ENCODE assay signal across 11 cellular contexts in genomic region chr16:54933281-54934150, GRCh38. TPM values are rescaled to one million over a fixed set of nuclear protein-coding genes. Genes with fewer than 3 reads are reported as not detected.
DNase-seq lines count a peak whose midpoint lies in the region; ATAC-seq, FAIRE-seq and TF ChIP-seq lines count a peak whose summit lies in the region.
"Had no signal": no experiment of that assay in that cellular context is flagged by ENCODE, and none has a peak within 500 bp of the region (broad histone marks: within the 10 kb centered on the region; RNA-seq: fewer than 3 reads in every experiment).

No MANE protein-coding gene starts in this region.

- CTCF ChIA-PET in endothelial cell of umbilical vein (lab: Charles Lee): no interaction called here

- DNase-seq in AG10803 (ENCODE audit: low read depth) (no peak), GM10266 (ENCODE audit: extremely low spot score) (peak; percentile 16), endothelial cell of umbilical vein (ENCODE audit: low read depth, low spot score) (no peak), midbrain (lab: John Stamatoyannopoulos, UW) (peak; percentile 8), NCI-H2029 treated with DMSO at 0.1 percent for 48 hours (lab: John Stamatoyannopoulos, UW) (no peak), NOMO-1 (lab: John Stamatoyannopoulos, UW; ENCODE audit: unreplicated experiment in 2 of 2) (no peak)
- DNase-seq: NCI-H2029; stimulated activated CD4-positive, alpha-beta T cell treated with anti-CD3 and anti-CD28 coated beads, Interleukin-1b, Interleukin-23, amount 100 ng/mL, for 48 hours had no signal

- H3K79me2 ChIP-seq in endothelial cell of umbilical vein (ENCODE audit: control insufficient read depth, insufficient read depth, low read length): no peaks in the 10 kb centered on the region

- no peak overlapping the region for H3K27ac ChIP-seq in endothelial cell of umbilical vein (ENCODE audit: insufficient read depth, low read depth, low read length)

- intact Hi-C loops in endothelial cell of umbilical vein (cut with micrococcal nuclease): loop anchor here (5.0 to 10.0 kb wide), 2 partner anchors 771 to 1041 kb away; no protein-coding TSS in a partner anchor

- H3K4me2 ChIP-seq in endothelial cell of umbilical vein (ENCODE audit: insufficient read depth, low read length): no peak overlapping the region

- H2AFZ ChIP-seq in endothelial cell of umbilical vein (ENCODE audit: low read depth, low read length): no peak overlapping the region

- BruUV-seq in endothelial cell of umbilical vein (replicated peaks; lab: Mats Ljungman, UMichigan): no TSS peak

- TF ChIP-seq POLR2A in endothelial cell of umbilical vein (IDR thresholded peaks at IDR 0.05; ENCODE audit: low read depth, low read length): no peak

- H3K27me3 ChIP-seq in endothelial cell of umbilical vein (ENCODE audit: control insufficient read depth in 2 of 2, insufficient read depth in 2 of 2, low read length in 2 of 2): peaks cover 64 to 74% of the 10 kb centered on the region in 2 experiments

- H3K4me3 ChIP-seq in AG10803 (ENCODE audit: low read length) (peak overlapping the region; percentile 87), endothelial cell of umbilical vein (replicated peaks in 1 of 3; ENCODE audit: insufficient read depth in 1 of 3, low read depth in 1 of 3, low read length in 3 of 3) (no peak overlapping the region)

- no peaks in the 10 kb centered on the region for H3K9me3 ChIP-seq in endothelial cell of umbilical vein (replicated peaks; ENCODE audit: control insufficient read depth, insufficient read depth, low read length)

- TF ChIP-seq CTCF in AG10803 (conservative IDR thresholded peaks at IDR 0.05; ENCODE audit: low read length): no peak
- TF ChIP-seq CTCF in GM10266 (IDR thresholded peaks at IDR 0.05; ENCODE audit: control insufficient read depth, insufficient read depth, low read depth, missing control alignments): no peak
- TF ChIP-seq CTCF in endothelial cell of umbilical vein (IDR thresholded peaks at IDR 0.05; ENCODE audit: extremely low read depth in 1 of 2, insufficient read depth in 1 of 2, low read depth in 1 of 2, low read length in 2 of 2): no peak

- peaks cover 12% of the 10 kb centered on the region for H3K4me1 ChIP-seq in endothelial cell of umbilical vein (ENCODE audit: control insufficient read depth, extremely low read depth, insufficient read depth, low read length)

- dilution Hi-C loops in endothelial cell of umbilical vein (cut with MboI; ENCODE audit: extremely low pct_ligation_motif_present, low sequenced_read_pairs): no loop called here

- no peak for FAIRE-seq in endothelial cell of umbilical vein (lab: Jason Lieb, UNC)

- no peaks in the 10 kb centered on the region for H3K36me3 ChIP-seq in endothelial cell of umbilical vein (ENCODE audit: control insufficient read depth in 2 of 2, extremely low read depth in 1 of 2, insufficient read depth in 2 of 2, low read length in 2 of 2)

- no peak for ATAC-seq in activated CD4-positive, CD25-positive, alpha-beta regulatory T cell treated with anti-CD3 and anti-CD28 coated beads, Interleukin-2, amount 50 U/mL, for 24 hours
- ATAC-seq in HG02970 (IDR thresholded peaks at IDR 0.05; ENCODE audit: low FRiP score, unreplicated experiment): no peak

- H4K20me1 ChIP-seq in endothelial cell of umbilical vein (replicated peaks; ENCODE audit: control insufficient read depth, extremely low read depth, insufficient read depth, low read length): peaks cover 5% of the 10 kb centered on the region

- no peak overlapping the region for H3K9ac ChIP-seq in endothelial cell of umbilical vein (replicated peaks; ENCODE audit: extremely low read depth, insufficient read depth, low read length)

- POLR2A ChIA-PET in endothelial cell of umbilical vein (lab: Charles Lee): no interaction called here

- no peaks in the 10 kb centered on the region for H3K9me1 ChIP-seq in endothelial cell of umbilical vein (replicated peaks; ENCODE audit: control insufficient read depth, extremely low read depth, insufficient read depth, low read length)

TF ChIP-seq in endothelial cell of umbilical vein, 7 proteins besides CTCF, POLR2A, EP300 and RAD21:
- TF ChIP-seq POLR2AphosphoS5 (IDR thresholded peaks at IDR 0.05; ENCODE audit: insufficient read depth, low read depth, low read length) (no peak), FOS (IDR thresholded peaks at IDR 0.05; ENCODE audit: borderline replicate concordance, insufficient read depth, low read length) (no peak), MYC (IDR thresholded peaks at IDR 0.05; ENCODE audit: low read depth, low read length) (no peak), EZH2 (IDR thresholded peaks at IDR 0.05; ENCODE audit: borderline replicate concordance, low read depth, low read length, severe bottlenecking) (peak; percentile 98), JUN (IDR thresholded peaks at IDR 0.05; ENCODE audit: borderline replicate concordance, insufficient read depth, insufficient read length, low read depth) (no peak), GATA2 (IDR thresholded peaks at IDR 0.05; ENCODE audit: insufficient read depth, insufficient read length, low read depth, low read length) (no peak)

RNA-seq across cellular contexts. Expression of gene IRX5, which starts 2.9 kb away (rescaled TPM):
- total RNA-seq in endothelial cell of umbilical vein: not detected in 2 replicates
- not detected in 2 replicates for polyA plus RNA-seq in endothelial cell of umbilical vein
- not detected in 2 replicates for polyA plus RNA-seq in endothelial cell of umbilical vein (2011; cell fraction: cytosol; rRNA removed)
- 0.14 and 0.16 TPM in 2 replicates for polyA plus RNA-seq in endothelial cell of umbilical vein (2011; cell fraction: nucleus; rRNA removed)
- polyA plus RNA-seq in endothelial cell of umbilical vein (2012): not detected in 2 replicates
- polyA minus RNA-seq in endothelial cell of umbilical vein: not detected in 2 replicates
- polyA minus RNA-seq in endothelial cell of umbilical vein (2011; cell fraction: cytosol; rRNA and poly(A)+ RNA removed): 3.6 TPM
- polyA minus RNA-seq in endothelial cell of umbilical vein (2011; cell fraction: nucleus; rRNA and poly(A)+ RNA removed): 0.29 TPM in 1 of 2 replicates, not detected in the other
- total RNA-seq: mesenteric fat pad had no signal

Comparison
In these comparisons a context has a peak if more than half of its experiments do, and no peak if none do; other contexts are left out.
1. DNase-seq: peak in GM10266 (single experiment) and midbrain (single experiment); none in AG10803 (single experiment), endothelial cell of umbilical vein (single experiment), NCI-H2029 treated with DMSO at 0.1 percent for 48 hours (single experiment) and NOMO-1 (0 of 2).